19 cellular contexts compared by ENCODE assay signal in genomic region chr18:6776193-6776592, GRCh38. TPM values are rescaled to one million over a fixed set of nuclear protein-coding genes. Genes with fewer than 3 reads are reported as not detected.
A peak's percentile ranks its signal among the peaks of the same experiment; 100 is the strongest.
DNase-seq lines count a peak whose midpoint lies in the region; ATAC-seq, FAIRE-seq and TF ChIP-seq lines count a peak whose summit lies in the region.
"Had no signal": no experiment of that assay in that cellular context is flagged by ENCODE, and none has a peak within 500 bp of the region (broad histone marks: within the 10 kb centered on the region; RNA-seq: fewer than 3 reads in every experiment).

No MANE protein-coding gene starts in this region.

- H3K4ac ChIP-seq in H9 (ENCODE audit: low read depth, low read length): no peak overlapping the region

- no peak overlapping the region for H4K8ac ChIP-seq in H9 (replicated peaks; ENCODE audit: insufficient read length, low read depth, low read length)

- TF ChIP-seq CTCF in H9 (conservative IDR thresholded peaks at IDR 0.05) (no peak), bronchial epithelial cell (IDR thresholded peaks at IDR 0.05; ENCODE audit: insufficient read depth, low read length, severe bottlenecking) (no peak), lower lobe of right lung (IDR thresholded peaks at IDR 0.05) (no peak)

- no peak overlapping the region for H2AK5ac ChIP-seq in H9 (ENCODE audit: insufficient read length, low read length)

- H2AFZ ChIP-seq in H9 (ENCODE audit: low read length): no peak overlapping the region

- H3K4me3 ChIP-seq in bronchial epithelial cell (ENCODE audit: low read depth, low read length) (no peak overlapping the region), lower lobe of right lung (no peak overlapping the region)
- H3K4me3 ChIP-seq: mucosa of descending colon had no signal

- H3K9me3 ChIP-seq in H9 (ENCODE audit: control insufficient read depth, low read depth, low read length): no peaks in the 10 kb centered on the region
- no peaks in the 10 kb centered on the region for H3K9me3 ChIP-seq in lower lobe of right lung
- H3K9me3 ChIP-seq: mucosa of descending colon had no signal

- H3K4me2 ChIP-seq in H9 (ENCODE audit: insufficient read depth, insufficient read length, low read length): no peak overlapping the region

- H3K79me2 ChIP-seq in H9 (ENCODE audit: insufficient read depth, low read length): no peaks in the 10 kb centered on the region

- intact Hi-C loops in lower lobe of right lung (cut with DNase I): no loop called here

- peak overlapping the region in 2 of 3 experiments; percentile 57 to 78; a peak in 2 of 7 replicates for H3K27ac Mint-ChIP-seq in H9
- H3K27ac Mint-ChIP-seq: CD8-positive, alpha-beta memory T cell; IgD-negative memory B cell; stimulated activated memory B cell treated with anti-CD40 and anti-IgM and Interleukin-4, amounts not matched to agents 10 μg/mL and 1 μg/mL and 100 μg/mL, for 72 hours had no signal

- peaks cover 8% of the 10 kb centered on the region; the same call in 1 of the 2 replicates for H3K4me1 ChIP-seq in H9 (ENCODE audit: insufficient read depth, low read length)
- peaks cover 4% of the 10 kb centered on the region for H3K4me1 ChIP-seq in lower lobe of right lung

- WGBS in H9 (ENCODE audit: extremely low coverage, insufficient read length, low lambda C conversion rate): no CpG with 5 or more reads among the region's 7 CpGs

- H3K36me3 ChIP-seq in bronchial epithelial cell (ENCODE audit: control insufficient read depth, insufficient read depth, low read length) (no peaks in the 10 kb centered on the region), lower lobe of right lung (no peaks in the 10 kb centered on the region)

- H3K23me2 ChIP-seq in H9 (ENCODE audit: insufficient read length, low read depth, low read length, poor library complexity, severe bottlenecking): no peaks in the 10 kb centered on the region

- no peak overlapping the region for H3K14ac ChIP-seq in H9 (ENCODE audit: insufficient read depth, low read length)

- H3K79me1 ChIP-seq in H9 (ENCODE audit: insufficient read depth, low read depth, low read length, poor library complexity, severe bottlenecking): no peaks in the 10 kb centered on the region

- H4K91ac ChIP-seq in H9 (ENCODE audit: insufficient read length, low read depth, low read length): no peak overlapping the region

- no peak overlapping the region for H3K9ac ChIP-seq in H9 (ENCODE audit: extremely low read depth, insufficient read length, low read length)

- no peak overlapping the region for H2BK20ac ChIP-seq in H9 (ENCODE audit: low read depth, low read length, poor library complexity, severe bottlenecking)

- H2BK15ac ChIP-seq in H9 (ENCODE audit: low read depth, low read length): no peak overlapping the region

- H2BK120ac ChIP-seq in H9 (ENCODE audit: low read depth, low read length, poor library complexity, severe bottlenecking): no peak overlapping the region

- H2BK5ac ChIP-seq in H9 (ENCODE audit: insufficient read length, low read length): no peak overlapping the region

- peak; percentile 18 for FAIRE-seq in bronchial epithelial cell (lab: Jason Lieb, UNC)
- FAIRE-seq: G401.6, GM18507 had no signal

- no peak overlapping the region for H3K18ac ChIP-seq in H9 (ENCODE audit: insufficient read length, low read depth, low read length)

- H3K36me3 Mint-ChIP-seq in H9 (ENCODE audit: insufficient read depth in 1 of 3, low read depth in 3 of 3): no peaks in the 10 kb centered on the region
- H3K36me3 Mint-ChIP-seq: CD8-positive, alpha-beta memory T cell; IgD-negative memory B cell; stimulated activated memory B cell treated with anti-CD40 and anti-IgM and Interleukin-4, amounts not matched to agents 10 μg/mL and 1 μg/mL and 100 μg/mL, for 72 hours had no signal

- no peak overlapping the region for H3K56ac ChIP-seq in H9 (ENCODE audit: insufficient read length, low read depth, low read length)

- peaks cover 36% of the 10 kb centered on the region in 2 experiments for H3K4me1 Mint-ChIP-seq in H9
- H3K4me1 Mint-ChIP-seq: CD8-positive, alpha-beta memory T cell; IgD-negative memory B cell; stimulated activated memory B cell treated with anti-CD40 and anti-IgM and Interleukin-4, amounts not matched to agents 10 μg/mL and 1 μg/mL and 100 μg/mL, for 72 hours had no signal

- no peaks in the 10 kb centered on the region for H3K9me3 Mint-ChIP-seq in H9
- H3K9me3 Mint-ChIP-seq: stimulated activated memory B cell treated with anti-CD40 and anti-IgM and Interleukin-4, amounts not matched to agents 10 μg/mL and 1 μg/mL and 100 μg/mL, for 72 hours had no signal

- H3K27me3 ChIP-seq in H9 (ENCODE audit: insufficient read depth, low read length) (no peaks in the 10 kb centered on the region), bronchial epithelial cell (ENCODE audit: control insufficient read depth, insufficient read depth, low read length) (no peaks in the 10 kb centered on the region), lower lobe of right lung (ENCODE audit: low read depth) (no peaks in the 10 kb centered on the region)

- H4K20me1 ChIP-seq in H9 (ENCODE audit: control insufficient read depth, insufficient read depth, insufficient read length): no peaks in the 10 kb centered on the region

- H3K27ac ChIP-seq in H9 (ENCODE audit: insufficient read length, low read depth, low read length) (no peak overlapping the region), lower lobe of right lung (no peak overlapping the region)

- no peak overlapping the region for H3K4me3 Mint-ChIP-seq in H9
- H3K4me3 Mint-ChIP-seq: CD8-positive, alpha-beta memory T cell; stimulated activated memory B cell treated with anti-CD40 and anti-IgM and Interleukin-4, amounts not matched to agents 10 μg/mL and 1 μg/mL and 100 μg/mL, for 72 hours had no signal

- H4K5ac ChIP-seq in H9 (ENCODE audit: insufficient read length, low read depth, low read length): no peak overlapping the region

- ATAC-seq in lower lobe of right lung (peak; percentile 15 to 16), SK-N-SH treated with all-trans-retinoic acid at 6 μM for 48 hours (no peak)
- ATAC-seq: esophagus mucosa; mucosa of descending colon; stimulated activated memory B cell treated with anti-CD40 and anti-IgM and Interleukin-4, amounts not matched to agents 10 μg/mL and 1 μg/mL and 100 μg/mL, for 72 hours had no signal

- H3K23ac ChIP-seq in H9 (ENCODE audit: insufficient read length, low read depth, low read length): no peak overlapping the region

- H3K27me3 Mint-ChIP-seq in H9 (ENCODE audit: low read depth): no peaks in the 10 kb centered on the region
- H3K27me3 Mint-ChIP-seq: CD8-positive, alpha-beta memory T cell; IgD-negative memory B cell; stimulated activated memory B cell treated with anti-CD40 and anti-IgM and Interleukin-4, amounts not matched to agents 10 μg/mL and 1 μg/mL and 100 μg/mL, for 72 hours had no signal

- DNase-seq in H9 (no peak), bronchial epithelial cell (ENCODE audit: low read depth) (no peak), lower lobe of right lung (no peak), stromal cell of bone marrow (ENCODE audit: low read depth) (peak; percentile 73), SIG-M5 treated with dmso at 0.1 percent for 504 hours (lab: John Stamatoyannopoulos, UW; ENCODE audit: unreplicated experiment) (no peak)
- no peak for DNase-seq in activated CD4-positive, alpha-beta T cell treated with anti-CD3 and anti-CD28 coated beads, Interleukin-2, amount 50 U/mL, for 1 hour
- DNase-seq: activated naive CD4-positive, alpha-beta T cell treated with anti-CD3 and anti-CD28 coated beads, Interleukin-2, amount 50 U/mL, for 16 hours; CD8-positive, alpha-beta memory T cell; mucosa of descending colon; NCI-H1092 treated with DMSO at 0.1 percent for 48 hours; NCI-H2227 treated with DMSO at 0.1 percent for 48 hours; OCI-M1; SW 1271 had no signal

- no peak overlapping the region for H3T11ph ChIP-seq in H9 (ENCODE audit: low read length)

- H2BK12ac ChIP-seq in H9 (ENCODE audit: insufficient read length, low read depth, low read length): no peak overlapping the region

TF ChIP-seq in SK-N-SH treated with all-trans-retinoic acid at 6 μM for 48 hours, 23 proteins besides CTCF, POLR2A, EP300 and RAD21 (continues in another document):
- TF ChIP-seq ZNF70 (CRISPR knock-in tag; IDR thresholded peaks at IDR 0.05) (no peak), PPARA (CRISPR knock-in tag; IDR thresholded peaks at IDR 0.05; ENCODE audit: borderline replicate concordance) (no peak), TCF4 (CRISPR knock-in tag; IDR thresholded peaks at IDR 0.05; ENCODE audit: borderline replicate concordance) (no peak), CSRNP3 (CRISPR knock-in tag; IDR thresholded peaks at IDR 0.05) (no peak), BACH2 (CRISPR knock-in tag; IDR thresholded peaks at IDR 0.05; ENCODE audit: borderline replicate concordance) (no peak), RARB (CRISPR knock-in tag; IDR thresholded peaks at IDR 0.05) (no peak), TOX (CRISPR knock-in tag; IDR thresholded peaks at IDR 0.05; ENCODE audit: borderline replicate concordance) (no peak), ZNF565 (CRISPR knock-in tag; conservative IDR thresholded peaks at IDR 0.05; ENCODE audit: low read depth) (no peak), SNAI2 (CRISPR knock-in tag; IDR thresholded peaks at IDR 0.05) (no peak), ARNTL (CRISPR knock-in tag; IDR thresholded peaks at IDR 0.05; ENCODE audit: borderline replicate concordance, low read depth) (no peak), ZFP30 (CRISPR knock-in tag; IDR thresholded peaks at IDR 0.05) (no peak), GLIS3 (CRISPR knock-in tag; IDR thresholded peaks at IDR 0.05) (no peak)

RNA-seq across cellular contexts. Expression of gene ARHGAP28, which starts 46.7 kb away (rescaled TPM):
- total RNA-seq in H9 (2021) (7.9 and 9.2 TPM in 2 replicates), bronchial epithelial cell (0.26 and 0.38 TPM in 2 replicates), lower lobe of right lung (13.1 TPM)
- total RNA-seq: CD8-positive, alpha-beta memory T cell had no signal
